Comparison of ENCODE assay signal across 24 cellular contexts in genomic region chr15:71385469-71385868, GRCh38.
DNase-seq lines count a peak whose midpoint lies in the region; ATAC-seq and TF ChIP-seq lines count a peak whose summit lies in the region.
"Had no signal": no experiment of that assay in that cellular context is flagged by ENCODE, and none has a peak within 500 bp of the region (broad histone marks: within the 10 kb centered on the region; RNA-seq: fewer than 3 reads in every experiment).

No MANE protein-coding gene starts in this region.

- no peaks in the 10 kb centered on the region for H3K27me3 ChIP-seq in mammary epithelial cell (ENCODE audit: insufficient read depth, low read length)
- H3K27me3 ChIP-seq: esophagus muscularis mucosa, testis had no signal

- DNase-seq in NOMO-1 treated with DMSO at 0.1 percent for 48 hours (lab: John Stamatoyannopoulos, UW; ENCODE audit: unreplicated experiment) (peak; percentile 11), NOMO-1 treated with dmso at 0.1 percent for 144 hours (lab: John Stamatoyannopoulos, UW; ENCODE audit: unreplicated experiment) (no peak), NCI-H82 treated with DMSO at 0.1 percent for 48 hours (lab: John Stamatoyannopoulos, UW; ENCODE audit: unreplicated experiment) (peak; percentile 14), left lobe of liver (ENCODE audit: low spot score) (no peak), type B pancreatic cell (ENCODE audit: extremely low spot score, unreplicated experiment) (no peak), mammary epithelial cell (no peak)
- no peak for DNase-seq in activated CD4-positive, alpha-beta T cell treated with anti-CD3 and anti-CD28 coated beads for 4 hours
- DNase-seq: ACHN; activated effector memory CD4-positive, alpha-beta T cell treated with Interleukin-2 at 50 U/mL for 16 hours; CD4-positive, alpha-beta T cell; cerebellar nuclear complex; DMS79 treated with DMSO at 0.1 percent for 48 hours; effector CD8-positive, alpha-beta T cell; H7; mesenchymal stem cell; NCI-H2107; NCI-H524 treated with DMSO at 0.1 percent for 48 hours; stimulated activated CD4-positive, alpha-beta T cell treated with anti-CD3 and anti-CD28 coated beads, Interleukin-12 subunit alpha, Interleukin-12 subunit beta, amount 100 ng/mL, for 4 hours; T-helper 9 cell; testis had no signal

- no peak overlapping the region for H3K4me3 ChIP-seq in mammary epithelial cell (replicated peaks in 1 of 3; ENCODE audit: insufficient read depth in 1 of 3, low read depth in 2 of 3, low read length in 3 of 3)
- H3K4me3 ChIP-seq: esophagus muscularis mucosa, K562, neural progenitor cell, testis had no signal

- H3K9ac ChIP-seq in mammary epithelial cell (ENCODE audit: insufficient read depth, low read length), result no peak overlapping the region
- H3K9ac ChIP-seq: neural progenitor cell had no signal

- no peak overlapping the region for H2AFZ ChIP-seq in mammary epithelial cell (ENCODE audit: low read depth, low read length)
- H2AFZ ChIP-seq: neural progenitor cell had no signal

- no peaks in the 10 kb centered on the region for H3K9me3 Mint-ChIP-seq in type B pancreatic cell
- H3K9me3 Mint-ChIP-seq: CD4-positive, alpha-beta T cell had no signal

- BruUV-seq in mammary epithelial cell (replicated peaks; lab: Mats Ljungman, UMichigan), result no TSS peak

- in situ Hi-C loops in mammary epithelial cell (cut with MboI; ENCODE audit: low sequenced_read_pairs in 2 of 2), result no loop called here

- H3K27ac ChIP-seq in mammary epithelial cell (ENCODE audit: insufficient read depth, low read depth, low read length), result no peak overlapping the region
- H3K27ac ChIP-seq: esophagus muscularis mucosa, neural progenitor cell, testis had no signal

- ATAC-seq in left lobe of liver (peak; percentile 47), GM19328 (IDR thresholded peaks at IDR 0.05; ENCODE audit: unreplicated experiment) (no peak)
- ATAC-seq: K562 had no signal

- peaks cover 4% of the 10 kb centered on the region for H3K36me3 Mint-ChIP-seq in type B pancreatic cell

- no peaks in the 10 kb centered on the region for H3K9me3 ChIP-seq in mammary epithelial cell (replicated peaks; ENCODE audit: insufficient read depth, low read length)
- H3K9me3 ChIP-seq: esophagus muscularis mucosa, testis had no signal

- no peak for TF ChIP-seq CTCF in type B pancreatic cell (conservative IDR thresholded peaks at IDR 0.05)
- TF ChIP-seq CTCF in mammary epithelial cell (conservative IDR thresholded peaks at IDR 0.05 in 1 of 2, IDR thresholded peaks at IDR 0.05 in 1 of 2; ENCODE audit: extremely low read depth in 1 of 2, insufficient read depth in 1 of 2, low read depth in 1 of 2, low read length in 2 of 2), result no peak

- peak overlapping the region; percentile 26 for H3K4me3 Mint-ChIP-seq in type B pancreatic cell
- H3K4me3 Mint-ChIP-seq: CD4-positive, alpha-beta T cell; neural progenitor cell had no signal

- WGBS in mammary epithelial cell (ENCODE audit: low coverage, missing lambda C conversion rate), result 98% methylated on average over 4 of the region's 5 CpGs

- no peak overlapping the region for H3K4me2 ChIP-seq in mammary epithelial cell (ENCODE audit: insufficient read depth, low read depth, low read length)

- H4K20me1 ChIP-seq in mammary epithelial cell (ENCODE audit: insufficient read depth, low read length), result no peaks in the 10 kb centered on the region

- H3K79me2 ChIP-seq in mammary epithelial cell (ENCODE audit: insufficient read depth, low read length), result peaks cover 3% of the 10 kb centered on the region

- H3K27me3 Mint-ChIP-seq in type B pancreatic cell, result peaks cover 9% of the 10 kb centered on the region

- peaks cover 43% of the 10 kb centered on the region for H3K4me1 Mint-ChIP-seq in type B pancreatic cell (ENCODE audit: unreplicated experiment)

- H3K27ac Mint-ChIP-seq in type B pancreatic cell, result no peak overlapping the region
- H3K27ac Mint-ChIP-seq: CD4-positive, alpha-beta T cell; neural progenitor cell had no signal

- H3K36me3 ChIP-seq in mammary epithelial cell (ENCODE audit: insufficient read depth, low read length), result no peaks in the 10 kb centered on the region
- H3K36me3 ChIP-seq: esophagus muscularis mucosa, neural progenitor cell had no signal

- CTCF ChIA-PET in mammary epithelial cell (lab: Charles Lee; ENCODE audit: low non-redundant PET), result no interaction called here

- dilution Hi-C loops in mammary epithelial cell (cut with HindIII; ENCODE audit: low sequenced_read_pairs), result no loop called here

- H3K4me1 ChIP-seq in mammary epithelial cell (ENCODE audit: insufficient read depth, low read length), result no peaks in the 10 kb centered on the region
- H3K4me1 ChIP-seq: testis had no signal

- intact Hi-C loops in mammary epithelial cell (cut with micrococcal nuclease), result loop anchor here (5.0 kb wide), 1 partner anchor 57 kb away; no protein-coding TSS in a partner anchor

Comparison
In these comparisons a context has a peak if more than half of its experiments do, and no peak if none do; other contexts are left out.
1. DNase-seq: peak in NOMO-1 treated with DMSO at 0.1 percent for 48 hours (single experiment) and NCI-H82 treated with DMSO at 0.1 percent for 48 hours (single experiment); none in NOMO-1 treated with dmso at 0.1 percent for 144 hours (single experiment), left lobe of liver (single experiment), type B pancreatic cell (single experiment), activated CD4-positive, alpha-beta T cell treated with anti-CD3 and anti-CD28 coated beads for 4 hours (0 of 2) and mammary epithelial cell (single experiment).